13 cellular contexts compared by ENCODE assay signal in genomic region chr5:53422539-53422938, GRCh38. TPM values are rescaled to one million over a fixed set of nuclear protein-coding genes. Genes with fewer than 3 reads are reported as not detected.
DNase-seq lines count a peak whose midpoint lies in the region; ATAC-seq and TF ChIP-seq lines count a peak whose summit lies in the region.
"Had no signal": no experiment of that assay in that cellular context is flagged by ENCODE, and none has a peak within 500 bp of the region (broad histone marks: within the 10 kb centered on the region; RNA-seq: fewer than 3 reads in every experiment).

No MANE protein-coding gene starts in this region.

- no peak overlapping the region for H3K4me3 ChIP-seq in mammary epithelial cell (replicated peaks in 1 of 3; ENCODE audit: insufficient read depth in 1 of 3, low read depth in 2 of 3, low read length in 3 of 3)
- H3K4me3 ChIP-seq in astrocyte of the spinal cord (ENCODE audit: low read depth, low read length): no peak overlapping the region
- H3K4me3 ChIP-seq in gastrocnemius medialis: no peak overlapping the region
- H3K4me3 ChIP-seq: skin epidermis had no signal

- peaks cover 6% of the 10 kb centered on the region for H3K9me3 Mint-ChIP-seq in MCF 10A (ENCODE audit: unreplicated experiment)
- H3K9me3 Mint-ChIP-seq: activated naive CD4-positive, alpha-beta T cell treated with anti-CD3 and anti-CD28 coated beads, Interleukin-2, amount 10 ng/mL, durations not matched to agents 7 days and 5 days had no signal

- BruUV-seq in mammary epithelial cell (replicated peaks; lab: Mats Ljungman, UMichigan): no TSS peak
- BruUV-seq in MCF 10A (replicated peaks; lab: Mats Ljungman, UMichigan): no TSS peak

- no peaks in the 10 kb centered on the region for H4K20me1 ChIP-seq in mammary epithelial cell (ENCODE audit: insufficient read depth, low read length)

- TF ChIP-seq CTCF in mammary epithelial cell (conservative IDR thresholded peaks at IDR 0.05 in 1 of 2, IDR thresholded peaks at IDR 0.05 in 1 of 2; ENCODE audit: extremely low read depth in 1 of 2, insufficient read depth in 1 of 2, low read depth in 1 of 2, low read length in 2 of 2) (no peak), MCF 10A (IDR thresholded peaks at IDR 0.05; ENCODE audit: unreplicated experiment) (no peak), astrocyte of the spinal cord (IDR thresholded peaks at IDR 0.05; ENCODE audit: low read depth, low read length) (no peak), gastrocnemius medialis (IDR thresholded peaks at IDR 0.05 in 4 of 5, conservative IDR thresholded peaks at IDR 0.05 in 1 of 5) (no peak)

- H2AFZ ChIP-seq in mammary epithelial cell (ENCODE audit: low read depth, low read length): peak overlapping the region; percentile 28

- peaks cover 40% of the 10 kb centered on the region for H3K4me1 Mint-ChIP-seq in MCF 10A (ENCODE audit: insufficient read depth, unreplicated experiment)
- H3K4me1 Mint-ChIP-seq: activated naive CD4-positive, alpha-beta T cell treated with anti-CD3 and anti-CD28 coated beads, Interleukin-2, amount 10 ng/mL, durations not matched to agents 7 days and 5 days had no signal

- no peak overlapping the region for H3K4me3 Mint-ChIP-seq in MCF 10A (ENCODE audit: unreplicated experiment)
- H3K4me3 Mint-ChIP-seq: activated naive CD4-positive, alpha-beta T cell treated with anti-CD3 and anti-CD28 coated beads, Interleukin-2, amount 10 ng/mL, durations not matched to agents 7 days and 5 days had no signal

- H3K36me3 ChIP-seq in mammary epithelial cell (ENCODE audit: insufficient read depth, low read length) (no peaks in the 10 kb centered on the region), gastrocnemius medialis (no peaks in the 10 kb centered on the region)

- CTCF ChIA-PET in mammary epithelial cell (lab: Charles Lee; ENCODE audit: low non-redundant PET): no interaction called here
- CTCF ChIA-PET in MCF 10A (lab: Yijun Ruan, JAX): interaction anchor here (0.6 to 1.2 kb wide), 5 partner anchors 8 to 251 kb away, joined by 3 to 4 read pairs (median 3); no protein-coding TSS in a partner anchor

- ATAC-seq in gastrocnemius medialis (no peak), HG02885 (IDR thresholded peaks at IDR 0.05; ENCODE audit: poor library complexity, unreplicated experiment) (no peak)

- intact Hi-C loops in mammary epithelial cell (cut with micrococcal nuclease): no loop called here
- intact Hi-C loops in MCF 10A (cut with micrococcal nuclease): no loop called here
- intact Hi-C loops in gastrocnemius medialis (cut with DNase I; ENCODE audit: low total_unique reads): loop anchor here (10.0 kb wide), 1 partner anchor 158 kb away; no protein-coding TSS in a partner anchor

- H3K27me3 ChIP-seq in mammary epithelial cell (ENCODE audit: insufficient read depth, low read length): no peaks in the 10 kb centered on the region
- H3K27me3 ChIP-seq in gastrocnemius medialis: no peaks in the 10 kb centered on the region

- DNase-seq in mammary epithelial cell: peak; percentile 87
- no peak for DNase-seq in MCF 10A (ENCODE audit: unreplicated experiment)
- peak; percentile 87 for DNase-seq in astrocyte of the spinal cord (ENCODE audit: low read depth, low spot score)
- peak; percentile 89 for DNase-seq in iris pigment epithelial cell (ENCODE audit: low read depth)
- no peak for DNase-seq in NOMO-1 (lab: John Stamatoyannopoulos, UW; ENCODE audit: unreplicated experiment in 2 of 2)
- no peak for DNase-seq in gastrocnemius medialis
- DNase-seq in cerebellar cortex (ENCODE audit: low spot score): no peak
- DNase-seq: activated CD4-positive, CD25-positive, alpha-beta regulatory T cell; activated naive CD4-positive, alpha-beta T cell treated with anti-CD3 and anti-CD28 coated beads, Interleukin-2, amount 10 ng/mL, durations not matched to agents 7 days and 5 days; COR-L47; MM.1S had no signal

- H3K4me1 ChIP-seq in mammary epithelial cell (ENCODE audit: insufficient read depth, low read length) (peaks cover 62% of the 10 kb centered on the region), gastrocnemius medialis (no peaks in the 10 kb centered on the region)

- in situ Hi-C loops in mammary epithelial cell (cut with MboI; ENCODE audit: low sequenced_read_pairs in 2 of 2) (loop anchor here in 1 of 2 donors (10.0 kb wide), 1 partner anchor 248 kb away; no protein-coding TSS in a partner anchor), astrocyte of the spinal cord (cut with HindIII; ENCODE audit: low sequenced_read_pairs) (no loop called here), gastrocnemius medialis (cut with MboI; ENCODE audit: low sequenced_read_pairs in 4 of 4) (no loop called here)

- dilution Hi-C loops in mammary epithelial cell (cut with HindIII; ENCODE audit: low sequenced_read_pairs): loop anchor here (10.0 kb wide), 1 partner anchor 58 kb away; no protein-coding TSS in a partner anchor

- H3K9ac ChIP-seq in mammary epithelial cell (ENCODE audit: insufficient read depth, low read length): no peak overlapping the region

- H3K4me2 ChIP-seq in mammary epithelial cell (ENCODE audit: insufficient read depth, low read depth, low read length): no peak overlapping the region

- H3K27ac Mint-ChIP-seq in MCF 10A (ENCODE audit: low read depth, unreplicated experiment): no peak overlapping the region
- H3K27ac Mint-ChIP-seq: activated naive CD4-positive, alpha-beta T cell treated with anti-CD3 and anti-CD28 coated beads, Interleukin-2, amount 10 ng/mL, durations not matched to agents 7 days and 5 days had no signal

- H3K9me3 ChIP-seq in mammary epithelial cell (replicated peaks; ENCODE audit: insufficient read depth, low read length) (no peaks in the 10 kb centered on the region), gastrocnemius medialis (no peaks in the 10 kb centered on the region)

- 60% methylated on average over 3 of the region's 3 CpGs for WGBS in mammary epithelial cell (ENCODE audit: low coverage, missing lambda C conversion rate)

- H3K27me3 Mint-ChIP-seq in MCF 10A (ENCODE audit: insufficient read depth, unreplicated experiment): no peaks in the 10 kb centered on the region
- H3K27me3 Mint-ChIP-seq: activated naive CD4-positive, alpha-beta T cell treated with anti-CD3 and anti-CD28 coated beads, Interleukin-2, amount 10 ng/mL, durations not matched to agents 7 days and 5 days had no signal

- POLR2A ChIA-PET in MCF 10A (lab: Yijun Ruan, JAX): interaction anchor here (0.9 kb wide), 2 partner anchors 53 to 88 kb away, joined by 3 read pairs; no protein-coding TSS in a partner anchor

- TF ChIP-seq POLR2A in gastrocnemius medialis (IDR thresholded peaks at IDR 0.05): no peak

- no peaks in the 10 kb centered on the region for H3K36me3 Mint-ChIP-seq in MCF 10A (ENCODE audit: insufficient read depth, unreplicated experiment)
- H3K36me3 Mint-ChIP-seq: activated naive CD4-positive, alpha-beta T cell treated with anti-CD3 and anti-CD28 coated beads, Interleukin-2, amount 10 ng/mL, durations not matched to agents 7 days and 5 days had no signal

- H3K27ac ChIP-seq in mammary epithelial cell (ENCODE audit: insufficient read depth, low read depth, low read length) (peak overlapping the region; percentile 100), gastrocnemius medialis (no peak overlapping the region)
- H3K27ac ChIP-seq: skin epidermis had no signal

- no peaks in the 10 kb centered on the region for H3K79me2 ChIP-seq in mammary epithelial cell (ENCODE audit: insufficient read depth, low read length)

RNA-seq across cellular contexts. Expression of gene FST, which starts 57.9 kb away (rescaled TPM):
- total RNA-seq in mammary epithelial cell (100 to 1,000 TPM; 185 to 488 TPM), MCF 10A (2022) (6.2 and 7.3 TPM in 2 replicates), gastrocnemius medialis (1 to 10 TPM; 2.0 to 3.4 (median 2.3) TPM)
- 324 TPM for polyA plus RNA-seq in mammary epithelial cell
- polyA minus RNA-seq in mammary epithelial cell: 312 TPM

Comparison
In these comparisons a context has a peak if more than half of its experiments do, and no peak if none do; other contexts are left out.
1. DNase-seq: peak in mammary epithelial cell (single experiment), astrocyte of the spinal cord (single experiment) and iris pigment epithelial cell (single experiment); none in MCF 10A (single experiment), NOMO-1 (0 of 2), gastrocnemius medialis (0 of 2) and cerebellar cortex (single experiment).
2. RNA of gene FST, which starts 57.9 kb away (total RNA-seq): 185 to 488 TPM in mammary epithelial cell; 6.2 to 7.3 TPM in MCF 10A and 2.0 to 3.4 TPM in gastrocnemius medialis; every median in the first group is over 10 times any median in the second.